In genomic region chr2:27815860-27816438, GRCh38 we compare ENCODE assay signal across 21 cellular contexts. TPM values are rescaled to one million over a fixed set of nuclear protein-coding genes. Genes with fewer than 3 reads are reported as not detected.
A peak's percentile ranks its signal among the peaks of the same experiment; 100 is the strongest.
DNase-seq lines count a peak whose midpoint lies in the region; ATAC-seq, FAIRE-seq and TF ChIP-seq lines count a peak whose summit lies in the region.
"Had no signal": no experiment of that assay in that cellular context is flagged by ENCODE, and none has a peak within 500 bp of the region (broad histone marks: within the 10 kb centered on the region; RNA-seq: fewer than 3 reads in every experiment).

No MANE protein-coding gene starts in this region.

- dilution Hi-C loops in endothelial cell of umbilical vein (cut with MboI; ENCODE audit: extremely low pct_ligation_motif_present, low sequenced_read_pairs): no loop called here

- peak in 1 of 2 experiments; percentile 96; a peak in 2 of 4 replicates for TF ChIP-seq EP300 in SK-N-SH (IDR thresholded peaks at IDR 0.05; ENCODE audit: borderline replicate concordance in 1 of 2, low read depth in 1 of 2, low read length in 1 of 2)

- H3K79me2 ChIP-seq in SK-N-SH (ENCODE audit: insufficient read depth): no peaks in the 10 kb centered on the region
- H3K79me2 ChIP-seq in endothelial cell of umbilical vein (ENCODE audit: control insufficient read depth, insufficient read depth, low read length): no peaks in the 10 kb centered on the region

- peak; percentile 63 for FAIRE-seq in endothelial cell of umbilical vein (lab: Jason Lieb, UNC)
- FAIRE-seq: A549, D721Med, G401.6, GM12891, GM18507 had no signal

- TF ChIP-seq RAD21 in SK-N-SH (IDR thresholded peaks at IDR 0.05; ENCODE audit: low read length): peak; percentile 29; the same call in 1 of the 2 replicates

- DNase-seq in BE2C (peak; percentile 71), SK-N-SH (peak; percentile 53), endothelial cell of umbilical vein (ENCODE audit: low read depth, low spot score) (no peak), left cardiac atrium (no peak)
- DNase-seq: AML-193; Caco-2; Calu3; CD4-positive, alpha-beta T cell; CD8-positive, alpha-beta T cell; DMS79 treated with DMSO at 0.1 percent for 48 hours; GF-D8 had no signal

- TF ChIP-seq CTCF in BE2C (IDR thresholded peaks at IDR 0.05; ENCODE audit: low read depth, low read length) (no peak), SK-N-SH (IDR thresholded peaks at IDR 0.05) (no peak), endothelial cell of umbilical vein (IDR thresholded peaks at IDR 0.05; ENCODE audit: extremely low read depth in 1 of 2, insufficient read depth in 1 of 2, low read depth in 1 of 2, low read length in 2 of 2) (no peak)

- H2AFZ ChIP-seq in SK-N-SH (ENCODE audit: low read depth) (no peak overlapping the region), endothelial cell of umbilical vein (ENCODE audit: low read depth, low read length) (no peak overlapping the region)

- H3K9me2 ChIP-seq in SK-N-SH: no peaks in the 10 kb centered on the region

- BruUV-seq in endothelial cell of umbilical vein (replicated peaks; lab: Mats Ljungman, UMichigan): no TSS peak

- H3K4me1 ChIP-seq in BE2C (peaks cover 11% of the 10 kb centered on the region), SK-N-SH (ENCODE audit: control insufficient read depth in 1 of 2, insufficient read depth in 2 of 2, low read depth in 1 of 2, low read length in 1 of 2) (peaks cover 0 to 7% of the 10 kb centered on the region in 2 experiments; a peak in 1 of 4 replicates), endothelial cell of umbilical vein (ENCODE audit: control insufficient read depth, extremely low read depth, insufficient read depth, low read length) (no peaks in the 10 kb centered on the region)
- H3K4me1 ChIP-seq: A549, Caco-2 had no signal

- no peaks in the 10 kb centered on the region; the same call in 1 of the 2 replicates for H3K9me3 ChIP-seq in BE2C
- no peaks in the 10 kb centered on the region for H3K9me3 ChIP-seq in SK-N-SH
- H3K9me3 ChIP-seq in endothelial cell of umbilical vein (replicated peaks; ENCODE audit: control insufficient read depth, insufficient read depth, low read length): no peaks in the 10 kb centered on the region
- H3K9me3 ChIP-seq: A549, Caco-2 had no signal

- H3K9me1 ChIP-seq in endothelial cell of umbilical vein (replicated peaks; ENCODE audit: control insufficient read depth, extremely low read depth, insufficient read depth, low read length): no peaks in the 10 kb centered on the region

- H3K9ac ChIP-seq in SK-N-SH (no peak overlapping the region), endothelial cell of umbilical vein (replicated peaks; ENCODE audit: extremely low read depth, insufficient read depth, low read length) (no peak overlapping the region)
- H3K9ac ChIP-seq: BLaER1 had no signal

- CTCF ChIA-PET in SK-N-SH (lab: Yijun Ruan, JAX): interaction anchor here (0.7 to 1.5 kb wide), 5 partner anchors 11 to 126 kb away, joined by 3 to 6 read pairs (median 4); no protein-coding TSS in a partner anchor
- CTCF ChIA-PET in endothelial cell of umbilical vein (lab: Charles Lee): interaction anchor here (1.3 kb wide), 1 partner anchor 18 kb away, joined by 4 read pairs; no protein-coding TSS in a partner anchor

- no peaks in the 10 kb centered on the region for H3K27me3 ChIP-seq in BE2C
- H3K27me3 ChIP-seq in SK-N-SH (ENCODE audit: insufficient read depth): no peaks in the 10 kb centered on the region
- H3K27me3 ChIP-seq in endothelial cell of umbilical vein (ENCODE audit: control insufficient read depth in 2 of 2, insufficient read depth in 2 of 2, low read length in 2 of 2): no peaks in the 10 kb centered on the region
- H3K27me3 ChIP-seq: BLaER1 had no signal

- ATAC-seq in left cardiac atrium (no peak), GM18502 (IDR thresholded peaks at IDR 0.05; ENCODE audit: poor library complexity, unreplicated experiment) (no peak)
- ATAC-seq in activated CD4-positive, CD25-positive, alpha-beta regulatory T cell treated with anti-CD3 and anti-CD28 coated beads, Interleukin-2, amount 50 U/mL, for 24 hours: no peak
- ATAC-seq: A549; CD8-positive, alpha-beta T cell had no signal

- intact Hi-C loops in endothelial cell of umbilical vein (cut with micrococcal nuclease): no loop called here
- intact Hi-C loops in left cardiac atrium (cut with DNase I): no loop called here

- no peak overlapping the region for H3K4me2 ChIP-seq in SK-N-SH
- H3K4me2 ChIP-seq in endothelial cell of umbilical vein (ENCODE audit: insufficient read depth, low read length): no peak overlapping the region
- H3K4me2 ChIP-seq: A549, BLaER1 had no signal

- 79% methylated on average over 4 of the region's 4 CpGs for WGBS in SK-N-SH (ENCODE audit: low lambda C conversion rate)

- H3K36me3 ChIP-seq in BE2C (no peaks in the 10 kb centered on the region), SK-N-SH (replicated peaks in 1 of 2; ENCODE audit: control insufficient read depth in 1 of 2, insufficient read depth in 2 of 2, low read length in 1 of 2) (no peaks in the 10 kb centered on the region), endothelial cell of umbilical vein (ENCODE audit: control insufficient read depth in 2 of 2, extremely low read depth in 1 of 2, insufficient read depth in 2 of 2, low read length in 2 of 2) (no peaks in the 10 kb centered on the region)
- H3K36me3 ChIP-seq: BLaER1 had no signal

- no peak overlapping the region for H3K4me3 ChIP-seq in BE2C (ENCODE audit: low read depth, low read length)
- H3K4me3 ChIP-seq in SK-N-SH (ENCODE audit: low read depth in 2 of 2, low read length in 1 of 2): no peak overlapping the region
- H3K4me3 ChIP-seq in endothelial cell of umbilical vein (replicated peaks in 1 of 3; ENCODE audit: insufficient read depth in 1 of 3, low read depth in 1 of 3, low read length in 3 of 3): no peak overlapping the region
- H3K4me3 ChIP-seq: A549, BLaER1 had no signal

- POLR2A ChIA-PET in SK-N-SH (lab: Yijun Ruan, JAX): no interaction called here
- POLR2A ChIA-PET in endothelial cell of umbilical vein (lab: Charles Lee): no interaction called here

- H3K27ac ChIP-seq in SK-N-SH (ENCODE audit: low read depth in 2 of 2, low read length in 1 of 2) (no peak overlapping the region), endothelial cell of umbilical vein (ENCODE audit: insufficient read depth, low read depth, low read length) (no peak overlapping the region)
- H3K27ac ChIP-seq: 22Rv1, A549, BLaER1, C4-2B had no signal

- no peaks in the 10 kb centered on the region for H3F3A ChIP-seq in SK-N-SH (replicated peaks; ENCODE audit: insufficient read depth)

- H4K20me1 ChIP-seq in SK-N-SH (ENCODE audit: insufficient read depth): no peaks in the 10 kb centered on the region
- no peaks in the 10 kb centered on the region for H4K20me1 ChIP-seq in endothelial cell of umbilical vein (replicated peaks; ENCODE audit: control insufficient read depth, extremely low read depth, insufficient read depth, low read length)
- H4K20me1 ChIP-seq: BLaER1 had no signal

- TF ChIP-seq POLR2A in endothelial cell of umbilical vein (IDR thresholded peaks at IDR 0.05; ENCODE audit: low read depth, low read length): no peak

TF ChIP-seq in SK-N-SH, 30 proteins besides CTCF, POLR2A, EP300 and RAD21 (continues in another document):
- TF ChIP-seq MEF2A (IDR thresholded peaks at IDR 0.05; ENCODE audit: borderline replicate concordance, low read depth) (no peak), MAX (IDR thresholded peaks at IDR 0.05; ENCODE audit: low read depth) (no peak), POLR2AphosphoS5 (IDR thresholded peaks at IDR 0.05; ENCODE audit: low read depth, low read length) (no peak), TAF1 (IDR thresholded peaks at IDR 0.05; ENCODE audit: borderline replicate concordance, low read depth, low read length) (no peak), RFX5 (IDR thresholded peaks at IDR 0.05; ENCODE audit: low read length) (no peak), SIN3A (IDR thresholded peaks at IDR 0.05; ENCODE audit: borderline replicate concordance, low read depth, low read length) (no peak)

TF ChIP-seq in endothelial cell of umbilical vein, 7 proteins besides CTCF, POLR2A, EP300 and RAD21:
- TF ChIP-seq MAX (IDR thresholded peaks at IDR 0.05; ENCODE audit: insufficient read depth, insufficient read length): no peak
- no peak for TF ChIP-seq MYC (IDR thresholded peaks at IDR 0.05; ENCODE audit: low read depth, low read length)
- TF ChIP-seq FOS (IDR thresholded peaks at IDR 0.05; ENCODE audit: borderline replicate concordance, insufficient read depth, low read length): no peak
- no peak for TF ChIP-seq JUN (IDR thresholded peaks at IDR 0.05; ENCODE audit: borderline replicate concordance, insufficient read depth, insufficient read length, low read depth)
- TF ChIP-seq GATA2 (IDR thresholded peaks at IDR 0.05; ENCODE audit: insufficient read depth, insufficient read length, low read depth, low read length): no peak
- TF ChIP-seq EZH2 (IDR thresholded peaks at IDR 0.05; ENCODE audit: borderline replicate concordance, low read depth, low read length, severe bottlenecking): no peak
- no peak for TF ChIP-seq POLR2AphosphoS5 (IDR thresholded peaks at IDR 0.05; ENCODE audit: insufficient read depth, low read depth, low read length)

RNA-seq across cellular contexts. Expression of gene MRPL33, which starts 44.4 kb away (rescaled TPM):
- 153 TPM for polyA plus RNA-seq in BE2C (2012; ENCODE audit: insufficient read depth, insufficient read length, low read depth)
- 132 and 153 TPM in 2 replicates for polyA plus RNA-seq in SK-N-SH (2012; rRNA removed)
- 243 and 426 TPM in 2 replicates for polyA plus RNA-seq in SK-N-SH (2012; cell fraction: cytosol; rRNA removed)
- 22.4 and 51.9 TPM in 2 replicates for polyA plus RNA-seq in SK-N-SH (2012; cell fraction: nucleus; rRNA removed)
- 96.7 and 97.4 TPM in 2 replicates for total RNA-seq in endothelial cell of umbilical vein
- 22.7 and 36.1 TPM in 2 replicates for polyA plus RNA-seq in endothelial cell of umbilical vein
- 94.7 and 104 TPM in 2 replicates for polyA plus RNA-seq in endothelial cell of umbilical vein (2011; cell fraction: cytosol; rRNA removed)
- 30.5 and 49.8 TPM in 2 replicates for polyA plus RNA-seq in endothelial cell of umbilical vein (2011; cell fraction: nucleus; rRNA removed)
- polyA plus RNA-seq in endothelial cell of umbilical vein (2012): 202 and 208 TPM in 2 replicates
- polyA minus RNA-seq in endothelial cell of umbilical vein: 4.9 and 9.9 TPM in 2 replicates
- polyA minus RNA-seq in endothelial cell of umbilical vein (2011; cell fraction: cytosol; rRNA and poly(A)+ RNA removed): 10.2 TPM
- 10.6 and 10.7 TPM in 2 replicates for polyA minus RNA-seq in endothelial cell of umbilical vein (2011; cell fraction: nucleus; rRNA and poly(A)+ RNA removed)
- 100 to 1,000 TPM; 198 to 226 TPM for total RNA-seq in left cardiac atrium

Comparison
In these comparisons a context has a peak if more than half of its experiments do, and no peak if none do; other contexts are left out.
1. DNase-seq: peak in BE2C (single experiment) and SK-N-SH (single experiment); none in endothelial cell of umbilical vein (single experiment) and left cardiac atrium (single experiment).